In genomic region chr14:23881292-23881691, GRCh38 we compare ENCODE assay signal across 16 cellular contexts.
DNase-seq lines count a peak whose midpoint lies in the region; ATAC-seq and TF ChIP-seq lines count a peak whose summit lies in the region.
"Had no signal": no experiment of that assay in that cellular context is flagged by ENCODE, and none has a peak within 500 bp of the region (broad histone marks: within the 10 kb centered on the region; RNA-seq: fewer than 3 reads in every experiment).

No MANE protein-coding gene starts in this region.

- H3K4me2 ChIP-seq in GM23338: no peak overlapping the region

- H3K4me3 Mint-ChIP-seq in GM23338: no peak overlapping the region
- H3K4me3 Mint-ChIP-seq: CD14-positive monocyte had no signal

- no peak overlapping the region for H3K4me3 ChIP-seq in GM23338
- H3K4me3 ChIP-seq in astrocyte of the spinal cord (ENCODE audit: low read depth, low read length): no peak overlapping the region
- H3K4me3 ChIP-seq in HAP-1: no peak overlapping the region
- H3K4me3 ChIP-seq: SJSA1 had no signal

- H3K9me3 Mint-ChIP-seq in GM23338: no peaks in the 10 kb centered on the region

- H4K20me1 ChIP-seq in GM23338 (replicated peaks; ENCODE audit: insufficient read depth): no peaks in the 10 kb centered on the region

- H3K27ac ChIP-seq in GM23338 (ENCODE audit: low read depth): no peak overlapping the region
- H3K27ac ChIP-seq: SJSA1 had no signal

- no peaks in the 10 kb centered on the region for H3F3A ChIP-seq in GM23338 (replicated peaks; ENCODE audit: low read depth)

- H3K36me3 Mint-ChIP-seq in GM23338 (ENCODE audit: low read depth): no peaks in the 10 kb centered on the region
- H3K36me3 Mint-ChIP-seq: CD14-positive monocyte had no signal

- H3K9me3 ChIP-seq in HAP-1: no peaks in the 10 kb centered on the region
- H3K9me3 ChIP-seq: SJSA1 had no signal

- H3K36me3 ChIP-seq in GM23338 (ENCODE audit: insufficient read depth) (no peaks in the 10 kb centered on the region), HAP-1 (replicated peaks) (no peaks in the 10 kb centered on the region)
- H3K36me3 ChIP-seq: SJSA1 had no signal

- no peak for ATAC-seq in GM23338
- ATAC-seq: PC-3 had no signal

- H3K4me1 Mint-ChIP-seq in GM23338: peaks cover 17% of the 10 kb centered on the region
- H3K4me1 Mint-ChIP-seq: CD14-positive monocyte had no signal

- H3K79me2 ChIP-seq in GM23338 (replicated peaks; ENCODE audit: insufficient read depth): no peaks in the 10 kb centered on the region

- H3K27me3 ChIP-seq in GM23338 (ENCODE audit: insufficient read depth): no peaks in the 10 kb centered on the region
- H3K27me3 ChIP-seq in HAP-1 (ENCODE audit: low read depth): no peaks in the 10 kb centered on the region

- in situ Hi-C loops in astrocyte of the spinal cord (cut with HindIII; ENCODE audit: low sequenced_read_pairs): no loop called here
- in situ Hi-C loops in HAP-1 (cut with MboI; ENCODE audit: low sequenced_read_pairs): no loop called here

- peaks cover 15% of the 10 kb centered on the region for H3K4me1 ChIP-seq in GM23338 (ENCODE audit: insufficient read depth)
- peaks cover 9% of the 10 kb centered on the region for H3K4me1 ChIP-seq in HAP-1
- H3K4me1 ChIP-seq: SJSA1 had no signal

- no peak for TF ChIP-seq CTCF in GM23338 (conservative IDR thresholded peaks at IDR 0.05; ENCODE audit: low read depth in 2 of 2)
- TF ChIP-seq CTCF in astrocyte of the spinal cord (IDR thresholded peaks at IDR 0.05; ENCODE audit: low read depth, low read length): no peak

- no peaks in the 10 kb centered on the region for H3K9me2 ChIP-seq in GM23338 (ENCODE audit: insufficient read depth)

- 0 out of 2 replicates have a peak overlapping the region, but pooled peaks have one; percentile 20 for H2AFZ ChIP-seq in GM23338

- peak overlapping the region; percentile 42; the same call in 1 of the 2 replicates for H3K27ac Mint-ChIP-seq in GM23338
- H3K27ac Mint-ChIP-seq: CD14-positive monocyte had no signal

- DNase-seq in AG08395 (ENCODE audit: low spot score): peak; percentile 34
- DNase-seq in GM23338 (ENCODE audit: low spot score): no peak
- peak; percentile 20 for DNase-seq in astrocyte of the spinal cord (ENCODE audit: low read depth, low spot score)
- DNase-seq in middle frontal gyrus (ENCODE audit: extremely low spot score, low spot score): peak; percentile 3
- no peak for DNase-seq in H4 (ENCODE audit: low spot score)
- DNase-seq in HAP-1 (ENCODE audit: low spot score in 2 of 2): no peak
- no peak for DNase-seq in NCI-H526 treated with DMSO at 0.1 percent for 48 hours (lab: John Stamatoyannopoulos, UW)
- no peak for DNase-seq in stimulated activated CD4-positive, alpha-beta T cell treated with anti-CD3 and anti-CD28 coated beads, Interleukin-12 subunit alpha, Interleukin-12 subunit beta, amount 100 ng/mL, for 4 hours
- DNase-seq: KBM-7, NCI-H1436, NCI-H2081, NCI-H510A, NCI-H82, PC-3 had no signal

- H3K27me3 Mint-ChIP-seq in GM23338 (ENCODE audit: insufficient read depth, low read depth, poor library complexity): no peaks in the 10 kb centered on the region

TF ChIP-seq in GM23338, 12 proteins besides CTCF, POLR2A, EP300 and RAD21 (continues in another document):
- TF ChIP-seq ZNF114 (CRISPR knock-in tag; IDR thresholded peaks at IDR 0.05) (no peak), STAT1 (IDR thresholded peaks at IDR 0.05; ENCODE audit: unreplicated experiment) (no peak), CREB1 (CRISPR knock-in tag; IDR thresholded peaks at IDR 0.05; ENCODE audit: low read depth) (no peak), EZH2phosphoT487 (IDR thresholded peaks at IDR 0.05; ENCODE audit: unreplicated experiment) (no peak), ZNF462 (CRISPR knock-in tag; IDR thresholded peaks at IDR 0.05) (no peak), ZNF331 (CRISPR knock-in tag; IDR thresholded peaks at IDR 0.05; ENCODE audit: low read depth) (no peak), JUNB (IDR thresholded peaks at IDR 0.05; ENCODE audit: unreplicated experiment) (no peak), NANOG (IDR thresholded peaks at IDR 0.05; ENCODE audit: borderline replicate concordance) (no peak), EZH2 (IDR thresholded peaks at IDR 0.05; ENCODE audit: low read depth, unreplicated experiment) (no peak), POLR2AphosphoS5 (IDR thresholded peaks at IDR 0.05; ENCODE audit: low read depth) (no peak), ETS1 (IDR thresholded peaks at IDR 0.05) (no peak)

Comparison
In these comparisons a context has a peak if more than half of its experiments do, and no peak if none do; other contexts are left out.
1. DNase-seq: peak in AG08395 (single experiment), astrocyte of the spinal cord (single experiment) and middle frontal gyrus (single experiment); none in GM23338 (single experiment), H4 (single experiment), HAP-1 (0 of 2), NCI-H526 treated with DMSO at 0.1 percent for 48 hours (single experiment) and stimulated activated CD4-positive, alpha-beta T cell treated with anti-CD3 and anti-CD28 coated beads, Interleukin-12 subunit alpha, Interleukin-12 subunit beta, amount 100 ng/mL, for 4 hours (single experiment).